ENCODE assay signal across 21 cellular contexts in genomic region chr16:82884320-82884898, GRCh38.
DNase-seq lines count a peak whose midpoint lies in the region; ATAC-seq and TF ChIP-seq lines count a peak whose summit lies in the region.
"Had no signal": no experiment of that assay in that cellular context is flagged by ENCODE, and none has a peak within 500 bp of the region (broad histone marks: within the 10 kb centered on the region; RNA-seq: fewer than 3 reads in every experiment).

No MANE protein-coding gene starts in this region.

- no peak overlapping the region for H3K56ac ChIP-seq in mesendoderm (ENCODE audit: low read length)

- no peak overlapping the region for H3K4me3 Mint-ChIP-seq in stimulated activated naive B cell treated with anti-CD40 and anti-IgM and Interleukin-4, amounts not matched to agents 10 μg/mL and 1 μg/mL and 100 μg/mL, for 72 hours
- H3K4me3 Mint-ChIP-seq: B cell; CD4-positive, CD25-positive, alpha-beta regulatory T cell; CD8-positive, alpha-beta T cell; GM23338; H9 had no signal

- DNase-seq in right cardiac atrium, result no peak
- no peak for DNase-seq in right atrium auricular region (ENCODE audit: low spot score)
- DNase-seq in esophagus muscularis mucosa (ENCODE audit: extremely low spot score), result peak; percentile 50
- no peak for DNase-seq in mesendoderm
- peak; percentile 51 for DNase-seq in superior temporal gyrus (ENCODE audit: extremely low spot score)
- no peak for DNase-seq in GM10266 (ENCODE audit: extremely low spot score)
- no peak for DNase-seq in stimulated activated naive B cell treated with anti-CD40 and anti-IgM and Interleukin-4, amounts not matched to agents 10 μg/mL and 1 μg/mL and 100 μg/mL, for 72 hours
- DNase-seq: Caco-2; CD4-positive, CD25-positive, alpha-beta regulatory T cell; CD8-positive, alpha-beta T cell; DMS153; DND-41; H9 had no signal

- no peak overlapping the region for H3K4me2 ChIP-seq in mesendoderm (ENCODE audit: low read length)
- H3K4me2 ChIP-seq: BLaER1, GM23338 had no signal

- no peaks in the 10 kb centered on the region for H3K79me1 ChIP-seq in mesendoderm (ENCODE audit: low read length)

- H3K27ac ChIP-seq in right cardiac atrium (ENCODE audit: low read length), result peak overlapping the region; percentile 37
- no peak overlapping the region for H3K27ac ChIP-seq in right atrium auricular region
- no peak overlapping the region for H3K27ac ChIP-seq in esophagus muscularis mucosa (replicated peaks in 1 of 4)
- no peak overlapping the region for H3K27ac ChIP-seq in mesendoderm (ENCODE audit: low read depth, low read length)
- H3K27ac ChIP-seq: 22Rv1, BLaER1, C4-2B had no signal

- TF ChIP-seq POLR2A in esophagus muscularis mucosa (IDR thresholded peaks at IDR 0.05; ENCODE audit: low read depth), result no peak

- WGBS in right cardiac atrium, result 70% methylated on average over 4 of the region's 4 CpGs
- 72% methylated on average over 4 of the region's 4 CpGs for WGBS in esophagus muscularis mucosa
- whole genome bisulfite sequencing in mesendoderm (ENCODE audit: extremely low coverage, insufficient coverage, low lambda C conversion rate), result no CpG with 5 or more reads among the region's 4 CpGs

- H2AK5ac ChIP-seq in mesendoderm (ENCODE audit: low read length), result no peak overlapping the region

- H3K27me3 ChIP-seq in right cardiac atrium (ENCODE audit: control insufficient read depth, insufficient read depth), result no peaks in the 10 kb centered on the region
- no peaks in the 10 kb centered on the region for H3K27me3 ChIP-seq in right atrium auricular region
- H3K27me3 ChIP-seq in esophagus muscularis mucosa, result no peaks in the 10 kb centered on the region
- H3K27me3 ChIP-seq in mesendoderm (ENCODE audit: insufficient read depth, low read length, poor library complexity), result no peaks in the 10 kb centered on the region
- H3K27me3 ChIP-seq: BLaER1 had no signal

- TF ChIP-seq CTCF in right atrium auricular region (IDR thresholded peaks at IDR 0.05) (no peak), esophagus muscularis mucosa (IDR thresholded peaks at IDR 0.05) (no peak), GM10266 (IDR thresholded peaks at IDR 0.05; ENCODE audit: control insufficient read depth, insufficient read depth, low read depth, missing control alignments) (no peak)

- peaks cover 0 to 2% of the 10 kb centered on the region in 2 donors for H3K9me3 Mint-ChIP-seq in stimulated activated naive B cell treated with anti-CD40 and anti-IgM and Interleukin-4, amounts not matched to agents 10 μg/mL and 1 μg/mL and 100 μg/mL, for 72 hours
- H3K9me3 Mint-ChIP-seq: CD8-positive, alpha-beta T cell; GM23338; H9 had no signal

- no peak overlapping the region for H2BK120ac ChIP-seq in mesendoderm (ENCODE audit: low read depth, low read length)

- no peak overlapping the region for H4K8ac ChIP-seq in mesendoderm (ENCODE audit: low read depth, low read length)

- peaks cover 0 to 6% of the 10 kb centered on the region in 2 donors for H3K27me3 Mint-ChIP-seq in stimulated activated naive B cell treated with anti-CD40 and anti-IgM and Interleukin-4, amounts not matched to agents 10 μg/mL and 1 μg/mL and 100 μg/mL, for 72 hours
- H3K27me3 Mint-ChIP-seq: CD4-positive, CD25-positive, alpha-beta regulatory T cell had no signal

- peaks cover 8% of the 10 kb centered on the region for H3K4me1 ChIP-seq in right cardiac atrium (ENCODE audit: control insufficient read depth, insufficient read depth, low read length)
- peaks cover 0 to 16% of the 10 kb centered on the region in 2 donors for H3K4me1 ChIP-seq in right atrium auricular region
- H3K4me1 ChIP-seq in esophagus muscularis mucosa, result peaks cover 0 to 10% (median 3%) of the 10 kb centered on the region in 4 donors
- H3K4me1 ChIP-seq in mesendoderm (ENCODE audit: control insufficient read depth, low read depth, low read length), result peaks cover 2% of the 10 kb centered on the region
- H3K4me1 ChIP-seq: Caco-2 had no signal

- no peaks in the 10 kb centered on the region for H3K36me3 ChIP-seq in right atrium auricular region
- no peaks in the 10 kb centered on the region for H3K36me3 ChIP-seq in esophagus muscularis mucosa
- H3K36me3 ChIP-seq in mesendoderm (ENCODE audit: control insufficient read depth, insufficient read depth, low read length), result no peaks in the 10 kb centered on the region
- H3K36me3 ChIP-seq: BLaER1 had no signal

- no peak overlapping the region for H3K9ac ChIP-seq in mesendoderm (ENCODE audit: low read length)
- H3K9ac ChIP-seq: BLaER1 had no signal

- intact Hi-C loops in right cardiac atrium (cut with DNase I) (no loop called here), esophagus muscularis mucosa (cut with DNase I) (no loop called here)

- H3K4me1 Mint-ChIP-seq in stimulated activated naive B cell treated with anti-CD40 and anti-IgM and Interleukin-4, amounts not matched to agents 10 μg/mL and 1 μg/mL and 100 μg/mL, for 72 hours, result peaks cover 0 to 7% of the 10 kb centered on the region in 2 donors
- H3K4me1 Mint-ChIP-seq: CD4-positive, CD25-positive, alpha-beta regulatory T cell had no signal

- peak overlapping the region; percentile 12 for H3K4ac ChIP-seq in mesendoderm (ENCODE audit: low read depth, low read length)

- ATAC-seq in right cardiac atrium, result no peak
- ATAC-seq in GM21717 (IDR thresholded peaks at IDR 0.05; ENCODE audit: unreplicated experiment), result no peak
- ATAC-seq in stimulated activated naive B cell treated with anti-CD40 and anti-IgM and Interleukin-4, amounts not matched to agents 10 μg/mL and 1 μg/mL and 100 μg/mL, for 72 hours (replicated peaks), result no peak
- ATAC-seq: CD8-positive, alpha-beta T cell; GM23338; HCT116 had no signal

- no peak overlapping the region for H4K5ac ChIP-seq in mesendoderm (ENCODE audit: low read length)

- H2BK15ac ChIP-seq in mesendoderm (replicated peaks; ENCODE audit: low read depth), result no peak overlapping the region

- H3K36me3 Mint-ChIP-seq in stimulated activated naive B cell treated with anti-CD40 and anti-IgM and Interleukin-4, amounts not matched to agents 10 μg/mL and 1 μg/mL and 100 μg/mL, for 72 hours, result no peaks in the 10 kb centered on the region
- H3K36me3 Mint-ChIP-seq: CD4-positive, CD25-positive, alpha-beta regulatory T cell; CD8-positive, alpha-beta T cell had no signal

- no peak overlapping the region for H3K27ac Mint-ChIP-seq in stimulated activated naive B cell treated with anti-CD40 and anti-IgM and Interleukin-4, amounts not matched to agents 10 μg/mL and 1 μg/mL and 100 μg/mL, for 72 hours
- H3K27ac Mint-ChIP-seq: B cell; CD4-positive, CD25-positive, alpha-beta regulatory T cell; CD8-positive, alpha-beta T cell; GM23338; H9 had no signal

- H3K4me3 ChIP-seq in right cardiac atrium (ENCODE audit: low read length) (no peak overlapping the region), right atrium auricular region (no peak overlapping the region), esophagus muscularis mucosa (no peak overlapping the region), mesendoderm (ENCODE audit: low read length) (no peak overlapping the region)
- H3K4me3 ChIP-seq: BLaER1, GM12878, GM23338 had no signal

- H3K18ac ChIP-seq in mesendoderm (ENCODE audit: low read length), result no peak overlapping the region

- H3K23ac ChIP-seq in mesendoderm (ENCODE audit: low read length), result no peak overlapping the region

- H3K9me3 ChIP-seq in right cardiac atrium (ENCODE audit: control insufficient read depth, low read length) (no peaks in the 10 kb centered on the region), right atrium auricular region (no peaks in the 10 kb centered on the region), esophagus muscularis mucosa (no peaks in the 10 kb centered on the region)
- H3K9me3 ChIP-seq: BLaER1, Caco-2 had no signal

- TF ChIP-seq EP300 in esophagus muscularis mucosa (IDR thresholded peaks at IDR 0.05), result no peak

- no peaks in the 10 kb centered on the region for H3K79me2 ChIP-seq in mesendoderm (ENCODE audit: control insufficient read depth, insufficient read depth, low read length)

- H2BK5ac ChIP-seq in mesendoderm (ENCODE audit: low read length), result no peak overlapping the region

Comparison
In these comparisons a context has a peak if more than half of its experiments do, and no peak if none do; other contexts are left out.
1. DNase-seq: peak in esophagus muscularis mucosa (single experiment) and superior temporal gyrus (single experiment); none in right cardiac atrium (0 of 3), right atrium auricular region (single experiment), mesendoderm (single experiment), GM10266 (single experiment) and stimulated activated naive B cell treated with anti-CD40 and anti-IgM and Interleukin-4, amounts not matched to agents 10 μg/mL and 1 μg/mL and 100 μg/mL, for 72 hours (single experiment).